Comparison of ENCODE assay signal across 18 cellular contexts in the genomic region with DNA sequence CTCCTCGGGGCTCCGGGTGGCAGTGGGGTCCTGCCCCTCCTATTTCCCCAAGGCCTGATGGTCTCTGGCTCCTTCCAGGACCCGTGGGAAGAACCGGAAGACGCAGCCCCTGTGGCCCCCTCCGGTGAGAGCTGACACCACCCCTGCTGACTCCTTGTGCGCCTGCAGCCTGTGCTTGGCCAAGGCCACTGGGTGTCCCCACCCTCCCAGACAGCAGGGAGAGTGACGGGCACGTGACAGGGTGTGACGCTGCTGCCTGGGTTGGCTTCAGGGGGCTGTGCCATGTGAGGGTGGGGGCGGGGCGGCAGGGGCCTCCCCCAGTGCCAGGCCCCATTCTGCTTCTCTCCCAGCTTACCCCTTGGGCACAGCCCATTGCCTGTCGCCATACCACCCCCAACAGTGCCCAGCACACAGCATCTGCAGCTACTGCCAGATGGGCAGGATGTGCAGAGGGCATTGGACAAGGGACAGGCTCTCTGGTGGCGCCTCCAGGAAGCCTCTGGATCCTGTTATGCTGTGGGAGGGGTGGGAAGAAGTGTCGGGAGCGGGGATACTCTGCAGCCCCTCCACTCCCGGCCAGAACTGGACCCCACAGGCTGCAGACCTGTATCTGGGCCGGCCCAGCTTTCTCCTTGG. TPM values are rescaled to one million over a fixed set of nuclear protein-coding genes. Genes with fewer than 3 reads are reported as not detected.
DNase-seq lines count a peak whose midpoint lies in the region; ATAC-seq and TF ChIP-seq lines count a peak whose summit lies in the region.
"Had no signal": no experiment of that assay in that cellular context is flagged by ENCODE, and none has a peak within 500 bp of the region (broad histone marks: within the 10 kb centered on the region; RNA-seq: fewer than 3 reads in every experiment).

No MANE protein-coding gene starts in this region.

- H3K9me3 Mint-ChIP-seq in naive thymus-derived CD8-positive, alpha-beta T cell, result no peaks in the 10 kb centered on the region
- H3K9me3 Mint-ChIP-seq: nephron progenitor cell had no signal

- peak; percentile 56 to 62 for ATAC-seq in naive thymus-derived CD8-positive, alpha-beta T cell
- ATAC-seq: right cardiac atrium had no signal

- H3K9me3 ChIP-seq in HEK293 (ENCODE audit: control insufficient read depth, insufficient read depth, low read depth, low read length) (no peaks in the 10 kb centered on the region), HAP-1 (no peaks in the 10 kb centered on the region)
- H3K9me3 ChIP-seq: heart right ventricle had no signal

- H3K27ac Mint-ChIP-seq in naive thymus-derived CD8-positive, alpha-beta T cell, result peak overlapping the region in 1 of 10 donors; percentile 20
- H3K27ac Mint-ChIP-seq: activated naive CD8-positive, alpha-beta T cell; nephron progenitor cell had no signal

- H3K4me3 Mint-ChIP-seq in naive thymus-derived CD8-positive, alpha-beta T cell, result no peak overlapping the region
- H3K4me3 Mint-ChIP-seq: activated naive CD8-positive, alpha-beta T cell; nephron progenitor cell had no signal

- in situ Hi-C loops in HAP-1 (cut with MboI; ENCODE audit: low sequenced_read_pairs), result no loop called here

- no peaks in the 10 kb centered on the region for H3K36me3 Mint-ChIP-seq in naive thymus-derived CD8-positive, alpha-beta T cell
- H3K36me3 Mint-ChIP-seq: activated naive CD8-positive, alpha-beta T cell had no signal

- H3K36me3 ChIP-seq in HEK293 (ENCODE audit: control insufficient read depth in 2 of 2, insufficient read depth in 1 of 2, low read length in 2 of 2) (no peaks in the 10 kb centered on the region), HAP-1 (replicated peaks) (no peaks in the 10 kb centered on the region)
- H3K36me3 ChIP-seq: heart right ventricle had no signal

- no peak overlapping the region for H3K4me3 ChIP-seq in HEK293 (ENCODE audit: low read depth, low read length)
- no peak overlapping the region for H3K4me3 ChIP-seq in HAP-1
- H3K4me3 ChIP-seq: heart right ventricle had no signal

- peaks cover 7% of the 10 kb centered on the region; the same call in 1 of the 2 replicates for H3K27me3 ChIP-seq in HAP-1 (ENCODE audit: low read depth)

- peak; percentile 39; the same call in 1 of the 2 replicates for TF ChIP-seq CTCF in HEK293 (tag by site-specific recombination; IDR thresholded peaks at IDR 0.05)

- no peak overlapping the region for H3K27ac ChIP-seq in HEK293 (ENCODE audit: extremely low read depth, low read depth, low read length)
- H3K27ac ChIP-seq: heart right ventricle, VCaP had no signal

- H3K4me1 Mint-ChIP-seq in naive thymus-derived CD8-positive, alpha-beta T cell, result peaks cover 5 to 26% (median 8%) of the 10 kb centered on the region in 4 donors

- peaks cover 0 to 1% (median 0%) of the 10 kb centered on the region in 5 donors for H3K27me3 Mint-ChIP-seq in naive thymus-derived CD8-positive, alpha-beta T cell
- H3K27me3 Mint-ChIP-seq: activated naive CD8-positive, alpha-beta T cell had no signal

- DNase-seq in CMK (ENCODE audit: low read depth) (peak; percentile 67), UCSD-AML1 (lab: John Stamatoyannopoulos, UW; ENCODE audit: unreplicated experiment) (peak; percentile 47), NCI-H510A treated with DMSO at 0.1 percent for 48 hours (lab: John Stamatoyannopoulos, UW) (no peak), HAP-1 (ENCODE audit: low spot score in 2 of 2) (no peak)
- DNase-seq in naive thymus-derived CD8-positive, alpha-beta T cell, result peak in 4 of 10 donors; percentile 7 to 39 (median 30)
- DNase-seq in activated effector memory CD4-positive, alpha-beta T cell treated with anti-CD3 and anti-CD28 coated beads, Interleukin-2, amount 50 U/mL, for 16 hours, result no peak
- DNase-seq: activated CD8-positive, alpha-beta memory T cell treated with anti-CD3 and anti-CD28 coated beads, Interleukin-2, amount 50 U/mL, for 4 hours; heart right ventricle; KBM-7; NCI-H1694; NCI-H526; nephron progenitor cell; right cardiac atrium; stimulated activated naive CD4-positive, alpha-beta T cell had no signal

- CTCF ChIA-PET in HEK293 (lab: Yijun Ruan, JAX), result interaction anchor here (7.0 kb wide), 1 partner anchor 15 kb away, joined by 72 read pairs; no protein-coding TSS in a partner anchor

- POLR2A ChIA-PET in HEK293 (lab: Yijun Ruan, JAX), result no interaction called here
- POLR2A ChIA-PET in naive thymus-derived CD8-positive, alpha-beta T cell (lab: Charles Lee), result no interaction called here

- H3K4me1 ChIP-seq in HEK293 (ENCODE audit: control insufficient read depth, insufficient read depth, low read length) (no peaks in the 10 kb centered on the region), HAP-1 (no peaks in the 10 kb centered on the region)
- H3K4me1 ChIP-seq: heart right ventricle had no signal

TF ChIP-seq in HEK293, 187 proteins besides CTCF, POLR2A, EP300 and RAD21 (continues in another document):
- no peak for TF ChIP-seq ZNF140 (tag by site-specific recombination; IDR thresholded peaks at IDR 0.05)
- TF ChIP-seq ZBTB7A (tag by site-specific recombination; IDR thresholded peaks at IDR 0.05; ENCODE audit: low read depth), result no peak
- no peak for TF ChIP-seq ZNF521 (tag by site-specific recombination; IDR thresholded peaks at IDR 0.05)
- no peak for TF ChIP-seq ZSCAN16 (tag by site-specific recombination; IDR thresholded peaks at IDR 0.05)
- no peak for TF ChIP-seq HOXC10 (CRISPR knock-in tag; IDR thresholded peaks at IDR 0.05)
- TF ChIP-seq, protein P1, sequence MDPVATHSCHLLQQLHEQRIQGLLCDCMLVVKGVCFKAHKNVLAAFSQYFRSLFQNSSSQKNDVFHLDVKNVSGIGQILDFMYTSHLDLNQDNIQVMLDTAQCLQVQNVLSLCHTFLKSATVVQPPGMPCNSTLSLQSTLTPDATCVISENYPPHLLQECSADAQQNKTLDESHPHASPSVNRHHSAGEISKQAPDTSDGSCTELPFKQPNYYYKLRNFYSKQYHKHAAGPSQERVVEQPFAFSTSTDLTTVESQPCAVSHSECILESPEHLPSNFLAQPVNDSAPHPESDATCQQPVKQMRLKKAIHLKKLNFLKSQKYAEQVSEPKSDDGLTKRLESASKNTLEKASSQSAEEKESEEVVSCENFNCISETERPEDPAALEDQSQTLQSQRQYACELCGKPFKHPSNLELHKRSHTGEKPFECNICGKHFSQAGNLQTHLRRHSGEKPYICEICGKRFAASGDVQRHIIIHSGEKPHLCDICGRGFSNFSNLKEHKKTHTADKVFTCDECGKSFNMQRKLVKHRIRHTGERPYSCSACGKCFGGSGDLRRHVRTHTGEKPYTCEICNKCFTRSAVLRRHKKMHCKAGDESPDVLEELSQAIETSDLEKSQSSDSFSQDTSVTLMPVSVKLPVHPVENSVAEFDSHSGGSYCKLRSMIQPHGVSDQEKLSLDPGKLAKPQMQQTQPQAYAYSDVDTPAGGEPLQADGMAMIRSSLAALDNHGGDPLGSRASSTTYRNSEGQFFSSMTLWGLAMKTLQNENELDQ (tag by site-specific recombination; IDR thresholded peaks at IDR 0.05; ENCODE audit: low read depth), result no peak
- TF ChIP-seq HIC1 (tag by site-specific recombination; IDR thresholded peaks at IDR 0.05), result peak; percentile 49; the same call in 1 of the 2 replicates
- TF ChIP-seq SCRT1 (tag by site-specific recombination; IDR thresholded peaks at IDR 0.05; ENCODE audit: borderline replicate concordance), result no peak
- TF ChIP-seq ZNF76 (tag by site-specific recombination; IDR thresholded peaks at IDR 0.05; ENCODE audit: borderline replicate concordance, low read depth), result no peak

RNA-seq across cellular contexts. Expression of gene BIRC7, which starts 2.9 kb away (rescaled TPM):
- total RNA-seq in naive thymus-derived CD8-positive, alpha-beta T cell, result not detected
- polyA plus RNA-seq in naive thymus-derived CD8-positive, alpha-beta T cell, result 1 to 10 TPM in 2 of 3 donors, under 1 TPM in 1; 0.43 to 3.2 (median 1.6) TPM
- total RNA-seq: cerebellum, right cardiac atrium had no signal
- polyA plus RNA-seq: heart right ventricle, right cardiac atrium had no signal

RNA-seq across cellular contexts. Expression of gene NKAIN4, which starts 15.7 kb away (rescaled TPM):
- total RNA-seq in naive thymus-derived CD8-positive, alpha-beta T cell, result not detected
- not detected for polyA plus RNA-seq in naive thymus-derived CD8-positive, alpha-beta T cell
- total RNA-seq: heart right ventricle, right cardiac atrium had no signal
- polyA plus RNA-seq: right cardiac atrium had no signal

RNA-seq across cellular contexts. Expression of gene YTHDF1, which starts 22.7 kb away (rescaled TPM):
- total RNA-seq in naive thymus-derived CD8-positive, alpha-beta T cell, result 10 to 100 TPM; 51.8 to 53.1 TPM
- 10 to 100 TPM; 26.8 to 46.6 (median 34.1) TPM for polyA plus RNA-seq in naive thymus-derived CD8-positive, alpha-beta T cell

RNA-seq across cellular contexts. Expression of gene ARFGAP1, which starts 34.0 kb away (rescaled TPM):
- total RNA-seq in naive thymus-derived CD8-positive, alpha-beta T cell, result 100 to 1,000 TPM in 1 of 2 experiments, 10 to 100 TPM in 1; 93.4 to 101 TPM
- polyA plus RNA-seq in naive thymus-derived CD8-positive, alpha-beta T cell, result 10 to 100 TPM; 11.5 to 19.4 (median 14.6) TPM

RNA-seq across cellular contexts. Expression of gene COL20A1, which starts 54.4 kb away (rescaled TPM):
- under 1 TPM in 1 of 2 experiments, not detected in 1; 0.25 TPM for total RNA-seq in naive thymus-derived CD8-positive, alpha-beta T cell
- not detected for polyA plus RNA-seq in naive thymus-derived CD8-positive, alpha-beta T cell
- total RNA-seq: right cardiac atrium had no signal
- polyA plus RNA-seq: heart right ventricle, right cardiac atrium had no signal

Comparison
In these comparisons a context has a peak if more than half of its experiments do, and no peak if none do; other contexts are left out.
1. DNase-seq: peak in CMK (single experiment) and UCSD-AML1 (single experiment); none in activated effector memory CD4-positive, alpha-beta T cell treated with anti-CD3 and anti-CD28 coated beads, Interleukin-2, amount 50 U/mL, for 16 hours (single experiment), NCI-H510A treated with DMSO at 0.1 percent for 48 hours (single experiment) and HAP-1 (0 of 2).